In the genomic region with DNA sequence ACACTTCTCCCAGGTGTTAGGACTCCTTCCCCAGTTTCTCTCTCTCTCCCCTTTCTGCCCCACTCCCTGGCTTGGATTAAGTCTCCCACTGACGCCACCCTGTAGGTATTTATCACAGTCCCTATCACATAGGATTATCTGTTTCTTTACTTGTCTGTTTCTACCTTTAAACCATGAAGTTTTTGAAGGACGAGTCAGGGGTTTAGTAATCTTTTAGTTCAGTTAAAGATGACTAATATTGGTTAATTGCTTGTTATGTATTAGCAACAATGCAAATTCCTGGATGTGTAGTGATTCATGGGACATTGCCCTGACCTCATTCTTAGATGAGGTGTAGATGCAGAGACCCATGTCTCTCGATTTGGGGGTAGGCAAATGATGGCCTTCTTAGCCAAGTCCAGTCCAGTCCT, we compare ENCODE assay signal across 12 cellular contexts. TPM values are rescaled to one million over a fixed set of nuclear protein-coding genes. Genes with fewer than 3 reads are reported as not detected.
DNase-seq lines count a peak whose midpoint lies in the region; ATAC-seq, FAIRE-seq and TF ChIP-seq lines count a peak whose summit lies in the region.
"Had no signal": no experiment of that assay in that cellular context is flagged by ENCODE, and none has a peak within 500 bp of the region (broad histone marks: within the 10 kb centered on the region; RNA-seq: fewer than 3 reads in every experiment).

No MANE protein-coding gene starts in this region.

- CTCF ChIA-PET in A549 (lab: Yijun Ruan, JAX) = interaction anchor here (0.8 kb wide), 1 partner anchor 74 kb away, joined by 4 read pairs; no protein-coding TSS in a partner anchor

- H3K27me3 ChIP-seq in brain microvascular endothelial cell (replicated peaks) = no peaks in the 10 kb centered on the region
- H3K27me3 ChIP-seq in kidney epithelial cell (ENCODE audit: control insufficient read depth, insufficient read depth, low read length) = no peaks in the 10 kb centered on the region
- no peaks in the 10 kb centered on the region for H3K27me3 ChIP-seq in prostate gland (replicated peaks; ENCODE audit: insufficient read depth)
- H3K27me3 ChIP-seq: BE2C had no signal

- POLR2A ChIA-PET in A549 (lab: Yijun Ruan, JAX) = no interaction called here

- intact Hi-C loops in prostate gland (cut with DNase I) = loop anchor here (5.0 to 10.0 kb wide), 2 partner anchors 158 to 205 kb away; partner anchors contain the start of gene LAMC2

- no peak for TF ChIP-seq RAD21 in A549 (conservative IDR thresholded peaks at IDR 0.05 in 1 of 2, IDR thresholded peaks at IDR 0.05 in 1 of 2)

- TF ChIP-seq EP300 in A549 (IDR thresholded peaks at IDR 0.05) = no peak

- TF ChIP-seq CTCF in A549 (IDR thresholded peaks at IDR 0.05) = no peak
- TF ChIP-seq CTCF in brain microvascular endothelial cell (IDR thresholded peaks at IDR 0.05; ENCODE audit: low read depth, low read length, missing control alignments) = no peak
- TF ChIP-seq CTCF in kidney epithelial cell (IDR thresholded peaks at IDR 0.05; ENCODE audit: insufficient read depth, low read length, poor library complexity, severe bottlenecking) = no peak
- TF ChIP-seq CTCF in prostate gland (IDR thresholded peaks at IDR 0.05) = no peak

- no peaks in the 10 kb centered on the region for H3K9me3 ChIP-seq in A549
- H3K9me3 ChIP-seq in prostate gland = no peaks in the 10 kb centered on the region
- H3K9me3 ChIP-seq: BE2C had no signal

- no peak overlapping the region for H3K4me3 ChIP-seq in A549
- no peak overlapping the region for H3K4me3 ChIP-seq in brain microvascular endothelial cell (ENCODE audit: low read depth, low read length)
- H3K4me3 ChIP-seq in kidney epithelial cell (ENCODE audit: low read depth, low read length) = no peak overlapping the region
- H3K4me3 ChIP-seq in prostate gland = no peak overlapping the region
- H3K4me3 ChIP-seq: K562 had no signal

- 21% methylated on average over 3 of the region's 3 CpGs for WGBS in A549 (ENCODE audit: missing lambda C conversion rate)
- 66% methylated on average over 3 of the region's 3 CpGs for WGBS in prostate gland

- no peak for FAIRE-seq in A549 (lab: Jason Lieb, UNC)
- FAIRE-seq: K562 had no signal

- H3K27ac ChIP-seq in A549 (peak overlapping the region in 1 of 2 experiments; percentile 61; a peak in 4 of 6 replicates), brain microvascular endothelial cell (peak overlapping the region; percentile 55), prostate gland (no peak overlapping the region)

- ATAC-seq in A549 = peak in 1 of 2 experiments; percentile 47; a peak in 3 of 6 replicates
- ATAC-seq in GM21528 (IDR thresholded peaks at IDR 0.05; ENCODE audit: low FRiP score, unreplicated experiment) = no peak
- ATAC-seq in GM19463 (IDR thresholded peaks at IDR 0.05; ENCODE audit: unreplicated experiment) = no peak
- ATAC-seq: activated CD8-positive, alpha-beta memory T cell treated with anti-CD3 and anti-CD28 coated beads, Interleukin-2, amount 10 ng/mL, durations not matched to agents 7 days and 5 days; K562 had no signal

- in situ Hi-C loops in brain microvascular endothelial cell (cut with HindIII; ENCODE audit: low pct_ligation_motif_present, low sequenced_read_pairs) = no loop called here

- H3K4me1 ChIP-seq in A549 (peaks cover 84% of the 10 kb centered on the region), prostate gland (replicated peaks) (no peaks in the 10 kb centered on the region)

- peak overlapping the region; percentile 55 for H3K4me2 ChIP-seq in A549

- DNase-seq in A549 (ENCODE audit: low read depth in 1 of 2, low spot score in 1 of 2) = no peak
- DNase-seq in HPDE6-E6E7 (ENCODE audit: extremely low spot score) = peak; percentile 44
- DNase-seq in brain microvascular endothelial cell = peak; percentile 51
- DNase-seq in kidney epithelial cell (ENCODE audit: low read depth) = peak; percentile 69
- DNase-seq in NCI-H446 (lab: John Stamatoyannopoulos, UW) = no peak
- DNase-seq in prostate gland (ENCODE audit: low spot score) = no peak
- DNase-seq: activated CD8-positive, alpha-beta memory T cell treated with anti-CD3 and anti-CD28 coated beads, Interleukin-2, amount 10 ng/mL, durations not matched to agents 7 days and 5 days; amniotic stem cell; BE2C had no signal

- no peak for TF ChIP-seq POLR2A in A549 (IDR thresholded peaks at IDR 0.05; ENCODE audit: low read length)
- no peak for TF ChIP-seq POLR2A in prostate gland (IDR thresholded peaks at IDR 0.05)

- peaks cover 7% of the 10 kb centered on the region for H3K36me3 ChIP-seq in brain microvascular endothelial cell (replicated peaks)
- no peaks in the 10 kb centered on the region for H3K36me3 ChIP-seq in kidney epithelial cell (ENCODE audit: control insufficient read depth, insufficient read depth, low read length)
- H3K36me3 ChIP-seq in prostate gland = no peaks in the 10 kb centered on the region
- H3K36me3 ChIP-seq: BE2C had no signal

TF ChIP-seq in A549, 52 proteins besides CTCF, POLR2A, EP300 and RAD21:
- TF ChIP-seq HEYL (CRISPR knock-in tag; IDR thresholded peaks at IDR 0.05) (no peak), ELK1 (IDR thresholded peaks at IDR 0.05; ENCODE audit: low read depth, low read length) (no peak), FOSL2 (IDR thresholded peaks at IDR 0.05) (no peak), FOSL2 (CRISPR knock-in tag; IDR thresholded peaks at IDR 0.05) (peak; percentile 70), GATA3 (IDR thresholded peaks at IDR 0.05; ENCODE audit: borderline replicate concordance) (peak; percentile 36; the same call in 1 of the 2 replicates), POLR2AphosphoS2 (conservative IDR thresholded peaks at IDR 0.05; ENCODE audit: low read length) (no peak)
TF ChIP-seq in A549: peak in this region for 2.

RNA-seq across cellular contexts. Expression of gene LAMC1, which starts 6.4 kb away (rescaled TPM):
- polyA plus RNA-seq in A549 (2011; rRNA removed) (139 and 152 TPM in 2 replicates), A549 (2017; fragmentation: RNase III; extraction: RNeasy Plus Mini Kit Qiagen cat#74134 plus additional on column Dnase treatment) (85.8 to 106 TPM (median 93.7 TPM) in 3 replicates)
- polyA plus RNA-seq in A549 (2012; cell fraction: cytosol; rRNA removed) = 39.6 and 43.0 TPM in 2 replicates
- 92.3 and 98.8 TPM in 2 replicates for polyA plus RNA-seq in A549 (2012; cell fraction: nucleus; rRNA removed)
- 149 and 171 TPM in 2 replicates for polyA minus RNA-seq in A549 (2011; rRNA and poly(A)+ RNA removed)
- total RNA-seq in kidney epithelial cell (172 and 207 TPM in 2 replicates), prostate gland (100 to 1,000 TPM in 1 of 2 donors, 10 to 100 TPM in 1; 39.3 to 141 TPM)

Comparison
In these comparisons a context has a peak if more than half of its experiments do, and no peak if none do; other contexts are left out.
1. DNase-seq: peak in HPDE6-E6E7 (single experiment), brain microvascular endothelial cell (single experiment) and kidney epithelial cell (single experiment); none in A549 (0 of 2), NCI-H446 (0 of 2) and prostate gland (single experiment).